8 cellular contexts compared by ENCODE assay signal in genomic region chr19:58406818-58407657, GRCh38. TPM values are rescaled to one million over a fixed set of nuclear protein-coding genes. Genes with fewer than 3 reads are reported as not detected.
DNase-seq lines count a peak whose midpoint lies in the region; ATAC-seq, FAIRE-seq and TF ChIP-seq lines count a peak whose summit lies in the region.

No MANE protein-coding gene starts in this region.

- H4K20me1 ChIP-seq in OCI-LY1 (ENCODE audit: insufficient read depth, low read length) = no peaks in the 10 kb centered on the region
- peaks cover 0 to 1% of the 10 kb centered on the region in 2 experiments for H4K20me1 ChIP-seq in H1 (replicated peaks in 1 of 2; ENCODE audit: control insufficient read depth in 1 of 2, insufficient read depth in 2 of 2, low read length in 2 of 2)

- H3K27ac ChIP-seq in OCI-LY1 (ENCODE audit: low read depth, low read length, poor library complexity, severe bottlenecking) = no peak overlapping the region
- H3K27ac ChIP-seq in H1 (ENCODE audit: low read depth, low read length) = no peak overlapping the region; the same call in 1 of the 2 replicates
- H3K27ac ChIP-seq in prostate gland = peak overlapping the region; percentile 82 to 84

- no peak overlapping the region for H2BK120ac ChIP-seq in H1 (replicated peaks; ENCODE audit: low read depth, low read length)

- TF ChIP-seq CTCF in GM10266 (IDR thresholded peaks at IDR 0.05; ENCODE audit: control insufficient read depth, insufficient read depth, low read depth, missing control alignments) (no peak), OCI-LY1 (IDR thresholded peaks at IDR 0.05; ENCODE audit: low read length) (no peak), H1 (IDR thresholded peaks at IDR 0.05; ENCODE audit: control extremely low read depth in 1 of 3, insufficient read depth in 1 of 3, low read depth in 1 of 3, low read length in 3 of 3) (peak in 1 of 3 experiments; percentile 38; a peak in 2 of 4 replicates), prostate gland (IDR thresholded peaks at IDR 0.05) (peak in 2 of 4 experiments; percentile 9 to 30)

- no peak for FAIRE-seq in H1 (lab: Jason Lieb, UNC)

- DNase-seq in GM10266 (ENCODE audit: extremely low spot score) = peak; percentile 26
- no peak for DNase-seq in H1 (ENCODE audit: low read depth in 1 of 2, low spot score in 2 of 2)
- no peak for DNase-seq in prostate gland (ENCODE audit: low spot score)
- no peak for DNase-seq in NCI-H2029 treated with DMSO at 0.1 percent for 48 hours (lab: John Stamatoyannopoulos, UW)
- DNase-seq in stimulated activated CD4-positive, alpha-beta T cell treated with anti-CD3 and anti-CD28 coated beads, Interleukin-4, amount 100 ng/mL, for 24 hours = no peak
- no peak for DNase-seq in NCI-H1694 (lab: John Stamatoyannopoulos, UW)

- 0 out of 2 replicates have a peak overlapping the region, but pooled peaks have one; percentile 82 for H2BK5ac ChIP-seq in H1 (ENCODE audit: low read depth, low read length)

- no peak overlapping the region for H2BK20ac ChIP-seq in H1 (ENCODE audit: low read length)

- H4K91ac ChIP-seq in H1 (replicated peaks; ENCODE audit: insufficient read length, low read length) = peak overlapping the region; percentile 37

- TF ChIP-seq RAD21 in H1 (IDR thresholded peaks at IDR 0.05 in 1 of 2, conservative IDR thresholded peaks at IDR 0.05 in 1 of 2; ENCODE audit: low read depth in 2 of 2, low read length in 2 of 2) = peak in 1 of 2 experiments; percentile 31; a peak in 1 of 4 replicates

- 0 out of 2 replicates have a peak, but pooled peaks cover 5% of the 10 kb centered on the region for H3K79me1 ChIP-seq in H1 (ENCODE audit: low read depth, low read length)

- POLR2A ChIA-PET in H1 (lab: Charles Lee; ENCODE audit: partially characterized antibody) = interaction anchor here (0.9 to 1.8 kb wide), 5 partner anchors 11 to 45 kb away, joined by 3 to 7 read pairs (median 4); partner anchors contain the start of genes RNF225 and ZNF497

- no peak overlapping the region for H3K18ac ChIP-seq in H1 (ENCODE audit: extremely low read depth, low read length)

- H3K79me2 ChIP-seq in OCI-LY1 (ENCODE audit: insufficient read depth, low read length) = no peaks in the 10 kb centered on the region
- no peaks in the 10 kb centered on the region for H3K79me2 ChIP-seq in H1 (ENCODE audit: control insufficient read depth in 1 of 2, insufficient read depth in 2 of 2, low read length in 2 of 2)

- H3K27me3 ChIP-seq in OCI-LY1 (ENCODE audit: insufficient read depth, low read length) (no peaks in the 10 kb centered on the region), H1 (replicated peaks in 1 of 4; ENCODE audit: control insufficient read depth in 3 of 4, extremely low read depth in 1 of 4, insufficient read depth in 3 of 4, low read length in 3 of 4) (peaks cover 0 to 7% (median 1%) of the 10 kb centered on the region in 4 experiments; a peak in 2 of 7 replicates), prostate gland (replicated peaks; ENCODE audit: insufficient read depth) (no peaks in the 10 kb centered on the region)

- H2AK5ac ChIP-seq in H1 (ENCODE audit: low read depth, low read length) = no peak overlapping the region

- no peak overlapping the region for H3K4ac ChIP-seq in H1 (replicated peaks; ENCODE audit: insufficient read length, low read depth, low read length)

- no peaks in the 10 kb centered on the region for H3K9me3 ChIP-seq in OCI-LY1 (ENCODE audit: low read length)
- no peaks in the 10 kb centered on the region for H3K9me3 ChIP-seq in H1 (ENCODE audit: insufficient read depth in 2 of 2, low read depth in 1 of 2, low read length in 1 of 2)
- H3K9me3 ChIP-seq in prostate gland = no peaks in the 10 kb centered on the region

- no peak overlapping the region for H4K8ac ChIP-seq in H1 (ENCODE audit: extremely low read depth, insufficient read depth, low read length)

- H3K56ac ChIP-seq in H1 (replicated peaks; ENCODE audit: insufficient read length, low read depth, low read length) = no peak overlapping the region

- H3K4me1 ChIP-seq in OCI-LY1 (ENCODE audit: insufficient read depth, low read length, severe bottlenecking) (peaks cover 27% of the 10 kb centered on the region), H1 (replicated peaks in 1 of 4; ENCODE audit: control insufficient read depth in 3 of 4, insufficient read depth in 4 of 4, low read length in 3 of 4) (peaks cover 0 to 18% (median 9%) of the 10 kb centered on the region in 4 experiments; a peak in 5 of 7 replicates), prostate gland (replicated peaks) (peaks cover 7% of the 10 kb centered on the region)

- H3K9me2 ChIP-seq in OCI-LY1 (ENCODE audit: low read depth, low read length) = no peaks in the 10 kb centered on the region

- H3K9ac ChIP-seq in OCI-LY1 (ENCODE audit: low read length) = peak overlapping the region; percentile 87
- peak overlapping the region in 2 of 4 experiments; percentile 75 to 78; a peak in 4 of 7 replicates for H3K9ac ChIP-seq in H1 (replicated peaks in 1 of 4; ENCODE audit: extremely low read depth in 1 of 4, low read depth in 3 of 4, low read length in 3 of 4)

- 0 out of 2 replicates have a peak overlapping the region, but pooled peaks have one; percentile 53 for H2BK15ac ChIP-seq in H1 (ENCODE audit: low read length)

- no peak overlapping the region for H2BK12ac ChIP-seq in H1 (ENCODE audit: low read depth, low read length)

- H3K23me2 ChIP-seq in H1 (ENCODE audit: low read depth, low read length) = peaks cover 14% of the 10 kb centered on the region

- H3K14ac ChIP-seq in H1 (ENCODE audit: insufficient read length) = no peak overlapping the region

- H3F3A ChIP-seq in OCI-LY1 (ENCODE audit: insufficient read depth, low read length) = 0 out of 2 replicates have a peak, but pooled peaks cover 5% of the 10 kb centered on the region

- TF ChIP-seq POLR2A in H1 (IDR thresholded peaks at IDR 0.05; ENCODE audit: control extremely low read depth in 1 of 2, low read depth in 2 of 2, low read length in 2 of 2) = no peak; a peak in 1 of 3 replicates
- no peak for TF ChIP-seq POLR2A in prostate gland (IDR thresholded peaks at IDR 0.05)

- 78% methylated on average over 10 of the region's 10 CpGs; no CpG with 5 or more reads in 1 of the 2 experiments for whole genome bisulfite sequencing in H1 (ENCODE audit: extremely low coverage in 1 of 2, insufficient coverage in 1 of 2, insufficient read length in 1 of 2, insufficient replicate concordance in 2 of 2, low coverage in 1 of 2, low lambda C conversion rate in 2 of 2, missing lambda C conversion rate in 1 of 2), 2 experiments
- WGBS in prostate gland = 53% methylated on average over 10 of the region's 10 CpGs

- no peak for TF ChIP-seq EP300 in H1 (IDR thresholded peaks at IDR 0.05; ENCODE audit: borderline replicate concordance in 1 of 2, low read depth in 2 of 2, low read length in 2 of 2)

- peak overlapping the region; percentile 98 for H3K4me2 ChIP-seq in OCI-LY1 (ENCODE audit: low read length)
- H3K4me2 ChIP-seq in H1 (ENCODE audit: insufficient read depth in 1 of 2, low read depth in 2 of 2, low read length in 2 of 2) = peak overlapping the region; percentile 94 to 95

- H3K4me3 ChIP-seq in OCI-LY1 (ENCODE audit: low read depth, low read length, poor library complexity, severe bottlenecking) = peak overlapping the region; percentile 90
- peak overlapping the region; percentile 76 to 85 (median 80); a peak in 6 of 8 replicates for H3K4me3 ChIP-seq in H1 (ENCODE audit: extremely low read depth in 1 of 4, insufficient read depth in 2 of 4, low read depth in 3 of 4, low read length in 4 of 4)
- H3K4me3 ChIP-seq in prostate gland = peak overlapping the region in 1 of 2 donors; percentile 93

- H3K23ac ChIP-seq in H1 (ENCODE audit: insufficient read length) = no peak overlapping the region

- H2AFZ ChIP-seq in OCI-LY1 (ENCODE audit: low read length) (no peak overlapping the region), H1 (ENCODE audit: low read length) (no peak overlapping the region)

- H3K36me3 ChIP-seq in OCI-LY1 (ENCODE audit: insufficient read depth, low read length) (no peaks in the 10 kb centered on the region), H1 (ENCODE audit: control insufficient read depth in 2 of 4, insufficient read depth in 4 of 4, low read length in 3 of 4) (no peaks in the 10 kb centered on the region), prostate gland (no peaks in the 10 kb centered on the region)

- H4K5ac ChIP-seq in H1 (ENCODE audit: insufficient read length, low read depth, low read length) = no peak overlapping the region

- intact Hi-C loops in prostate gland (cut with DNase I) = no loop called here

- no peak for ATAC-seq in HG03175 (IDR thresholded peaks at IDR 0.05; ENCODE audit: unreplicated experiment)

- CTCF ChIA-PET in H1 (lab: Charles Lee; ENCODE audit: partially characterized antibody) = interaction anchor here (0.6 to 1.4 kb wide), 5 partner anchors 11 to 188 kb away, joined by 3 to 5 read pairs (median 3); no protein-coding TSS in a partner anchor

RNA-seq across cellular contexts. Expression of gene ZNF584, which starts 1.4 kb away (rescaled TPM):
- total RNA-seq in H1 (2021; fragmentation: NEBNext Ultra II Directional; extraction: Animal tissue kit (Norgen Biotek cat#: 25700)) = 4.5 and 5.2 TPM in 2 replicates
- 2.5 and 2.7 TPM in 2 replicates for polyA plus RNA-seq in H1 (2011; rRNA removed)
- 3.1 TPM for polyA plus RNA-seq in H1 (2011; cell fraction: cytosol; rRNA removed)
- 4.3 TPM for polyA plus RNA-seq in H1 (2011; cell fraction: nucleus; rRNA removed)
- 2.9 to 4.4 TPM (median 3.7 TPM) in 4 replicates for polyA plus RNA-seq in H1 (2012, experiment 1 of 2)
- polyA plus RNA-seq in H1 (2012, experiment 2 of 2) = 1.5 TPM
- polyA plus RNA-seq in H1 (2013, experiment 1 of 2) = 2.4 TPM
- 2.7 TPM for polyA plus RNA-seq in H1 (2013, experiment 2 of 2)
- polyA minus RNA-seq in H1 (2011; rRNA and poly(A)+ RNA removed) = 4.9 and 5.9 TPM in 2 replicates
- 2.1 TPM for polyA minus RNA-seq in H1 (2011; cell fraction: cytosol; rRNA and poly(A)+ RNA removed)
- 3.0 TPM for polyA minus RNA-seq in H1 (2011; cell fraction: nucleus; rRNA and poly(A)+ RNA removed)
- 10 to 100 TPM; 10.8 to 19.4 TPM for total RNA-seq in prostate gland

RNA-seq across cellular contexts. Expression of gene RNF225, which starts 11.6 kb away (rescaled TPM):
- 1.0 and 1.2 TPM in 2 replicates for total RNA-seq in H1 (2021; fragmentation: NEBNext Ultra II Directional; extraction: Animal tissue kit (Norgen Biotek cat#: 25700))
- 0.17 TPM in 2 replicates for polyA plus RNA-seq in H1 (2011; rRNA removed)
- polyA plus RNA-seq in H1 (2011; cell fraction: cytosol; rRNA removed) = 0.40 TPM
- polyA plus RNA-seq in H1 (2011; cell fraction: nucleus; rRNA removed) = 0.97 TPM
- 0.39 TPM in 1 of 4 replicates, not detected in the others for polyA plus RNA-seq in H1 (2012, experiment 1 of 2)
- not detected for polyA plus RNA-seq in H1 (2012, experiment 2 of 2)
- polyA plus RNA-seq in H1 (2013, experiment 1 of 2) = 0.26 TPM
- 0.26 TPM for polyA plus RNA-seq in H1 (2013, experiment 2 of 2)
- not detected in 2 replicates for polyA minus RNA-seq in H1 (2011; rRNA and poly(A)+ RNA removed)
- not detected for polyA minus RNA-seq in H1 (2011; cell fraction: cytosol; rRNA and poly(A)+ RNA removed)
- 2.3 TPM for polyA minus RNA-seq in H1 (2011; cell fraction: nucleus; rRNA and poly(A)+ RNA removed)
- total RNA-seq in prostate gland = 1 to 10 TPM in 1 of 2 donors, under 1 TPM in 1; 0.62 to 7.0 TPM

RNA-seq across cellular contexts. Expression of gene RPS5, which starts 20.0 kb away (rescaled TPM):
- total RNA-seq in H1 (2021; fragmentation: NEBNext Ultra II Directional; extraction: Animal tissue kit (Norgen Biotek cat#: 25700)) = 1,554 and 1,557 TPM in 2 replicates
- polyA plus RNA-seq in H1 (2011; rRNA removed) = 5,731 and 5,910 TPM in 2 replicates
- polyA plus RNA-seq in H1 (2011; cell fraction: cytosol; rRNA removed) = 4,964 TPM
- polyA plus RNA-seq in H1 (2011; cell fraction: nucleus; rRNA removed) = 4,758 TPM
- 1,384 to 2,769 TPM (median 2,624 TPM) in 4 replicates for polyA plus RNA-seq in H1 (2012, experiment 1 of 2)
- polyA plus RNA-seq in H1 (2012, experiment 2 of 2) = 4,606 TPM
- polyA plus RNA-seq in H1 (2013, experiment 1 of 2) = 1,774 TPM
- 1,569 TPM for polyA plus RNA-seq in H1 (2013, experiment 2 of 2)
- 2,194 and 2,867 TPM in 2 replicates for polyA minus RNA-seq in H1 (2011; rRNA and poly(A)+ RNA removed)
- polyA minus RNA-seq in H1 (2011; cell fraction: cytosol; rRNA and poly(A)+ RNA removed) = 1,050 TPM
- polyA minus RNA-seq in H1 (2011; cell fraction: nucleus; rRNA and poly(A)+ RNA removed) = 966 TPM
- total RNA-seq in prostate gland = 1,000 to 10,000 TPM; 1,184 to 2,289 TPM

RNA-seq across cellular contexts. Expression of gene ZNF837, which starts 26.2 kb away (rescaled TPM):
- total RNA-seq in H1 (2021; fragmentation: NEBNext Ultra II Directional; extraction: Animal tissue kit (Norgen Biotek cat#: 25700)) = 1.9 and 2.7 TPM in 2 replicates
- polyA plus RNA-seq in H1 (2011; rRNA removed) = 3.3 and 6.6 TPM in 2 replicates
- 4.1 TPM for polyA plus RNA-seq in H1 (2011; cell fraction: cytosol; rRNA removed)
- polyA plus RNA-seq in H1 (2011; cell fraction: nucleus; rRNA removed) = 4.7 TPM
- polyA plus RNA-seq in H1 (2012, experiment 1 of 2) = 2.4 to 3.5 TPM (median 2.8 TPM) in 4 replicates
- 3.7 TPM for polyA plus RNA-seq in H1 (2012, experiment 2 of 2)
- polyA plus RNA-seq in H1 (2013, experiment 1 of 2) = 1.5 TPM
- 1.5 TPM for polyA plus RNA-seq in H1 (2013, experiment 2 of 2)
- polyA minus RNA-seq in H1 (2011; rRNA and poly(A)+ RNA removed) = 0.27 and 0.54 TPM in 2 replicates
- polyA minus RNA-seq in H1 (2011; cell fraction: cytosol; rRNA and poly(A)+ RNA removed) = 2.3 TPM
- polyA minus RNA-seq in H1 (2011; cell fraction: nucleus; rRNA and poly(A)+ RNA removed) = 1.8 TPM
- total RNA-seq in prostate gland = 10 to 100 TPM; 12.2 to 15.7 TPM

RNA-seq across cellular contexts. Expression of gene ZNF132, which starts 32.9 kb away (rescaled TPM):
- 1.5 and 1.9 TPM in 2 replicates for total RNA-seq in H1 (2021; fragmentation: NEBNext Ultra II Directional; extraction: Animal tissue kit (Norgen Biotek cat#: 25700))
- 0.86 and 0.89 TPM in 2 replicates for polyA plus RNA-seq in H1 (2011; rRNA removed)
- 1.1 TPM for polyA plus RNA-seq in H1 (2011; cell fraction: cytosol; rRNA removed)
- polyA plus RNA-seq in H1 (2011; cell fraction: nucleus; rRNA removed) = 2.5 TPM
- polyA plus RNA-seq in H1 (2012, experiment 1 of 2) = 2.0 to 2.5 TPM (median 2.1 TPM) in 4 replicates
- polyA plus RNA-seq in H1 (2012, experiment 2 of 2) = 0.70 TPM
- 1.3 TPM for polyA plus RNA-seq in H1 (2013, experiment 1 of 2)
- 1.1 TPM for polyA plus RNA-seq in H1 (2013, experiment 2 of 2)
- polyA minus RNA-seq in H1 (2011; rRNA and poly(A)+ RNA removed) = 11.4 and 12.7 TPM in 2 replicates
- 3.9 TPM for polyA minus RNA-seq in H1 (2011; cell fraction: cytosol; rRNA and poly(A)+ RNA removed)
- 19.5 TPM for polyA minus RNA-seq in H1 (2011; cell fraction: nucleus; rRNA and poly(A)+ RNA removed)
- total RNA-seq in prostate gland = 10 to 100 TPM in 1 of 2 donors, 1 to 10 TPM in 1; 8.1 to 12.2 TPM

Comparison
In these comparisons a context has a peak if more than half of its experiments do, and no peak if none do; other contexts are left out.
1. H3K27ac ChIP-seq: peak in prostate gland (2 of 2); none in OCI-LY1 (single experiment) and H1 (single experiment).